In genomic region chr12:54352022-54352531, GRCh38 we compare ENCODE assay signal across 8 cellular contexts. TPM values are rescaled to one million over a fixed set of nuclear protein-coding genes. Genes with fewer than 3 reads are reported as not detected.
A peak's percentile ranks its signal among the peaks of the same experiment; 100 is the strongest.
DNase-seq lines count a peak whose midpoint lies in the region; ATAC-seq, FAIRE-seq and TF ChIP-seq lines count a peak whose summit lies in the region.

No MANE protein-coding gene starts in this region.

- WGBS in small intestine, 3 donors, result 36 to 58% (median 53%) methylated on average over 21 of the region's 21 CpGs

- H3K4me3 Mint-ChIP-seq in stimulated activated naive CD8-positive, alpha-beta T cell treated with anti-CD3 and anti-CD28 coated beads, Interleukin-15, amount 100 ng/mL, for 72 hours, result peak overlapping the region; percentile 64 to 78

- H3K4me1 ChIP-seq in DND-41 (ENCODE audit: insufficient read depth, low read length) (peaks cover 6% of the 10 kb centered on the region; the same call in 1 of the 2 replicates), small intestine (ENCODE audit: control insufficient read depth in 2 of 2, insufficient read depth in 1 of 2, low read depth in 1 of 2, low read length in 1 of 2) (no peaks in the 10 kb centered on the region)

- H3K27me3 Mint-ChIP-seq in stimulated activated naive CD8-positive, alpha-beta T cell treated with anti-CD3 and anti-CD28 coated beads, Interleukin-15, amount 100 ng/mL, for 72 hours, result no peaks in the 10 kb centered on the region

- H3K9me3 Mint-ChIP-seq in stimulated activated naive CD8-positive, alpha-beta T cell treated with anti-CD3 and anti-CD28 coated beads, Interleukin-15, amount 100 ng/mL, for 72 hours, result no peaks in the 10 kb centered on the region

- no peak for TF ChIP-seq CTCF in DND-41 (IDR thresholded peaks at IDR 0.05; ENCODE audit: borderline replicate concordance, extremely low read depth, low read length, poor library complexity, severe bottlenecking)

- no peaks in the 10 kb centered on the region for H4K20me1 ChIP-seq in DND-41 (ENCODE audit: insufficient read depth, low read length)

- FAIRE-seq in small intestine (lab: Jason Lieb, UNC), result no peak

- no peak overlapping the region for H3K4me2 ChIP-seq in DND-41 (ENCODE audit: insufficient read depth, low read length)

- no peaks in the 10 kb centered on the region for H3K9me3 ChIP-seq in DND-41 (ENCODE audit: insufficient read depth, low read length, severe bottlenecking)
- no peaks in the 10 kb centered on the region for H3K9me3 ChIP-seq in small intestine (ENCODE audit: control insufficient read depth, low read depth)

- no peak overlapping the region for H2AFZ ChIP-seq in DND-41 (ENCODE audit: low read depth, low read length)

- H3K36me3 ChIP-seq in DND-41 (ENCODE audit: insufficient read depth, low read length) (peaks cover 44% of the 10 kb centered on the region), small intestine (ENCODE audit: control insufficient read depth in 2 of 2, insufficient read depth in 2 of 2, low read length in 2 of 2) (peaks cover 12 to 18% of the 10 kb centered on the region in 2 donors)

- H3K4me1 Mint-ChIP-seq in stimulated activated naive CD8-positive, alpha-beta T cell treated with anti-CD3 and anti-CD28 coated beads, Interleukin-15, amount 100 ng/mL, for 72 hours, result peaks cover 24% of the 10 kb centered on the region

- H3K79me2 ChIP-seq in DND-41 (ENCODE audit: insufficient read depth, low read length), result no peaks in the 10 kb centered on the region

- H3K27ac Mint-ChIP-seq in stimulated activated naive CD8-positive, alpha-beta T cell treated with anti-CD3 and anti-CD28 coated beads, Interleukin-15, amount 100 ng/mL, for 72 hours, result peak overlapping the region; percentile 15 to 88

- DNase-seq in DND-41 (peak; percentile 32), NCI-H69 (lab: John Stamatoyannopoulos, UW) (peak; percentile 99), caudate nucleus (lab: John Stamatoyannopoulos, UW) (peak in 50 of 61 donors; percentile 15 to 86 (median 61)), medulla oblongata (ENCODE audit: extremely low spot score) (peak; percentile 86), GM19240 (ENCODE audit: insufficient read length, low spot score) (no peak), small intestine (no peak)
- no peak for DNase-seq in stimulated activated naive CD8-positive, alpha-beta T cell treated with anti-CD3 and anti-CD28 coated beads, Interleukin-15, amount 100 ng/mL, for 72 hours

- ATAC-seq in DND-41 (ENCODE audit: insufficient read depth, low read depth) (peak; percentile 46), GM18498 (IDR thresholded peaks at IDR 0.05; ENCODE audit: unreplicated experiment) (no peak)
- peak; percentile 73 for ATAC-seq in stimulated activated naive CD8-positive, alpha-beta T cell treated with anti-CD3 and anti-CD28 coated beads, Interleukin-15, amount 100 ng/mL, for 72 hours

- no peak overlapping the region for H3K9ac ChIP-seq in DND-41 (ENCODE audit: low read depth, low read length)

- H3K4me3 ChIP-seq in DND-41 (ENCODE audit: low read depth in 1 of 2, low read length in 2 of 2) (no peak overlapping the region), small intestine (ENCODE audit: low read depth in 1 of 2, low read length in 2 of 2) (no peak overlapping the region)

- H3K27me3 ChIP-seq in DND-41 (ENCODE audit: insufficient read depth, low read length, poor library complexity) (no peaks in the 10 kb centered on the region), small intestine (ENCODE audit: control insufficient read depth in 2 of 2, insufficient read depth in 2 of 2, low read length in 2 of 2) (no peaks in the 10 kb centered on the region)

- H3K27ac ChIP-seq in DND-41 (ENCODE audit: low read length) (no peak overlapping the region), caudate nucleus (ENCODE audit: low read depth, low read length) (peak overlapping the region; percentile 98), small intestine (ENCODE audit: low read depth in 1 of 2, low read length in 1 of 2) (no peak overlapping the region)

RNA-seq across cellular contexts. Expression of gene GPR84, which starts 12.2 kb away (rescaled TPM):
- under 1 TPM in 1 of 3 donors, not detected in 2; 0.33 TPM for polyA plus RNA-seq in small intestine

RNA-seq across cellular contexts. Expression of gene COPZ1, which starts 27.1 kb away (rescaled TPM):
- polyA plus RNA-seq in small intestine, result 100 to 1,000 TPM; 114 to 140 (median 136) TPM

RNA-seq across cellular contexts. Expression of gene ZNF385A, which starts 32.5 kb away (rescaled TPM):
- 1 to 10 TPM in 2 of 3 donors, under 1 TPM in 1; 0.45 to 9.7 (median 7.7) TPM for polyA plus RNA-seq in small intestine

RNA-seq across cellular contexts. Expression of gene NFE2, which starts 51.3 kb away (rescaled TPM):
- under 1 TPM in 1 of 3 donors, not detected in 2; 0.07 TPM for polyA plus RNA-seq in small intestine

Comparison
In these comparisons a context has a peak if more than half of its experiments do, and no peak if none do; other contexts are left out.
1. DNase-seq: peak in DND-41 (single experiment), NCI-H69 (single experiment), caudate nucleus (50 of 61) and medulla oblongata (single experiment); none in stimulated activated naive CD8-positive, alpha-beta T cell treated with anti-CD3 and anti-CD28 coated beads, Interleukin-15, amount 100 ng/mL, for 72 hours (0 of 2), GM19240 (single experiment) and small intestine (single experiment).